Comparison of ENCODE assay signal across 41 cellular contexts in genomic region chr4:154630307-154630706, GRCh38. TPM values are rescaled to one million over a fixed set of nuclear protein-coding genes. Genes with fewer than 3 reads are reported as not detected.
"Had no signal": no experiment of that assay in that cellular context is flagged by ENCODE, and none has a peak within 500 bp of the region (broad histone marks: within the 10 kb centered on the region; RNA-seq: fewer than 3 reads in every experiment).

No MANE protein-coding gene starts in this region.

- H3K27me3 ChIP-seq: ascending aorta had no signal

- H3K36me3 ChIP-seq: adrenal gland, ascending aorta, brain microvascular endothelial cell, breast epithelium, cardiac muscle cell had no signal

- H3K4me1 Mint-ChIP-seq: activated naive CD4-positive, alpha-beta T cell treated with anti-CD3 and anti-CD28 coated beads, Interleukin-2, amount 10 ng/mL, durations not matched to agents 7 days and 5 days; activated naive CD4-positive, alpha-beta T cell treated with anti-CD3 and anti-CD28 coated beads, Interleukin-2, amount 50 U/mL, for 24 hours; activated naive CD8-positive, alpha-beta T cell treated with anti-CD3 and anti-CD28 coated beads for 36 hours; activated naive CD8-positive, alpha-beta T cell treated with anti-CD3 and anti-CD28 coated beads, Interleukin-2, amount 10 ng/mL, durations not matched to agents 7 days and 5 days; activated naive CD8-positive, alpha-beta T cell treated with anti-CD3 and anti-CD28 coated beads, Interleukin-2, amount 50 U/mL, for 24 hours; activated T-helper 17 cell treated with anti-CD3 and anti-CD28 coated beads, Interleukin-2, amount 50 U/mL, for 72 hours; brain; central memory CD8-positive, alpha-beta T cell had no signal

- H3K4me1 ChIP-seq: breast epithelium had no signal

- ATAC-seq: activated naive CD4-positive, alpha-beta T cell treated with anti-CD3 and anti-CD28 coated beads, Interleukin-2, amount 50 U/mL, for 72 hours; activated naive CD8-positive, alpha-beta T cell treated with anti-CD3 and anti-CD28 coated beads, Interleukin-2, amount 50 U/mL, for 24 hours; activated T-cell treated with anti-CD3 and anti-CD28 coated beads, Interleukin-2, amount 50 U/mL, for 4 hours; activated T-cell treated with anti-CD3 and anti-CD28 coated beads, Interleukin-2, amount 50 U/mL, for 72 hours; activated T-helper 17 cell treated with anti-CD3 and anti-CD28 coated beads, Interleukin-2, amount 50 U/mL, for 72 hours; body of pancreas had no signal

- DNase-seq: activated effector memory CD4-positive, alpha-beta T cell treated with anti-CD3 and anti-CD28 coated beads, Interleukin-2, amount 50 U/mL, for 16 hours; activated effector memory CD4-positive, alpha-beta T cell treated with Interleukin-2 at 50 U/mL for 16 hours; activated gamma-delta T cell; activated gamma-delta T cell treated with Interleukin-2 at 50 U/mL for 16 hours; activated naive CD4-positive, alpha-beta T cell; activated naive CD4-positive, alpha-beta T cell treated with anti-CD3 and anti-CD28 coated beads for 36 hours; activated naive CD4-positive, alpha-beta T cell treated with anti-CD3 and anti-CD28 coated beads, Interleukin-2, amount 10 ng/mL, durations not matched to agents 7 days and 5 days; activated naive CD4-positive, alpha-beta T cell treated with anti-CD3 and anti-CD28 coated beads, Interleukin-2, amount 50 U/mL, for 16 hours; activated naive CD4-positive, alpha-beta T cell treated with Interleukin-2 at 50 U/mL for 16 hours; activated naive CD8-positive, alpha-beta T cell treated with anti-CD3 and anti-CD28 coated beads for 36 hours; activated naive CD8-positive, alpha-beta T cell treated with anti-CD3 and anti-CD28 coated beads, Interleukin-2, amount 10 ng/mL, durations not matched to agents 7 days and 5 days; activated naive CD8-positive, alpha-beta T cell treated with anti-CD3 and anti-CD28 coated beads, Interleukin-2, amount 50 U/mL, for 24 hours; activated T-cell treated with anti-CD3 and anti-CD28 coated beads, Interleukin-2, amount 50 U/mL, for 1 hour; activated T-cell treated with anti-CD3 and anti-CD28 coated beads, Interleukin-2, amount 50 U/mL, for 24 hours; activated T-cell treated with anti-CD3 and anti-CD28 coated beads, Interleukin-2, amount 50 U/mL, for 4 hours; activated T-cell treated with anti-CD3 and anti-CD28 coated beads, Interleukin-2, amount 50 U/mL, for 48 hours; activated T-cell treated with anti-CD3 and anti-CD28 coated beads, Interleukin-2, amount 50 U/mL, for 72 hours; adrenal gland; amniotic stem cell; amygdala; anterior cingulate cortex; aorta; body of pancreas; brain microvascular endothelial cell; caudate nucleus; central memory CD4-positive, alpha-beta T cell; cerebellar nuclear complex had no signal

- H3K9me3 Mint-ChIP-seq: activated naive CD4-positive, alpha-beta T cell treated with anti-CD3 and anti-CD28 coated beads for 36 hours; activated naive CD4-positive, alpha-beta T cell treated with anti-CD3 and anti-CD28 coated beads, Interleukin-2, amount 10 ng/mL, durations not matched to agents 7 days and 5 days; activated naive CD4-positive, alpha-beta T cell treated with anti-CD3 and anti-CD28 coated beads, Interleukin-2, amount 50 U/mL, for 24 hours; activated naive CD4-positive, alpha-beta T cell treated with anti-CD3 and anti-CD28 coated beads, Interleukin-2, amount 50 U/mL, for 72 hours; activated naive CD8-positive, alpha-beta T cell treated with anti-CD3 and anti-CD28 coated beads for 36 hours; activated naive CD8-positive, alpha-beta T cell treated with anti-CD3 and anti-CD28 coated beads, Interleukin-2, amount 10 ng/mL, durations not matched to agents 7 days and 5 days; activated naive CD8-positive, alpha-beta T cell treated with anti-CD3 and anti-CD28 coated beads, Interleukin-2, amount 50 U/mL, for 24 hours; activated T-cell treated with anti-CD3 and anti-CD28 coated beads, Interleukin-2, amount 50 U/mL, for 24 hours; activated T-cell treated with anti-CD3 and anti-CD28 coated beads, Interleukin-2, amount 50 U/mL, for 4 hours; activated T-cell treated with anti-CD3 and anti-CD28 coated beads, Interleukin-2, amount 50 U/mL, for 72 hours; activated T-helper 1 cell treated with anti-CD3 and anti-CD28 coated beads, Interleukin-12 subunit alpha, Interleukin-12 subunit beta, Interleukin-2, Interleukin-4 antibody, amounts not matched to agents 30 ng/mL and 10 ng/mL and 1 ng/mL, durations not matched to agents 14 hours and 24 hours and 36 hours; activated T-helper 17 cell treated with anti-CD3 and anti-CD28 coated beads, Interleukin-2, amount 50 U/mL, for 72 hours; activated T-helper 2 cell treated with anti-CD3 and anti-CD28 coated beads, Interferon-gamma antibody, Interleukin-2, Interleukin-4, amounts not matched to agents 10 μg/mL and 5 μg/mL and 100 μg/mL, durations not matched to agents 14 hours and 24 hours and 36 hours; brain; central memory CD8-positive, alpha-beta T cell had no signal

- H3K27ac ChIP-seq: adrenal gland, ascending aorta, body of pancreas, brain microvascular endothelial cell, breast epithelium, cardiac muscle cell had no signal

- H3K9me3 ChIP-seq: adrenal gland, ascending aorta, body of pancreas, breast epithelium had no signal

- H3K36me3 Mint-ChIP-seq: activated naive CD4-positive, alpha-beta T cell treated with anti-CD3 and anti-CD28 coated beads, Interleukin-2, amount 10 ng/mL, durations not matched to agents 7 days and 5 days; activated naive CD4-positive, alpha-beta T cell treated with anti-CD3 and anti-CD28 coated beads, Interleukin-2, amount 50 U/mL, for 24 hours; activated naive CD4-positive, alpha-beta T cell treated with anti-CD3 and anti-CD28 coated beads, Interleukin-2, amount 50 U/mL, for 72 hours; activated naive CD8-positive, alpha-beta T cell; activated naive CD8-positive, alpha-beta T cell treated with anti-CD3 and anti-CD28 coated beads for 36 hours; activated naive CD8-positive, alpha-beta T cell treated with anti-CD3 and anti-CD28 coated beads, Interleukin-2, amount 10 ng/mL, durations not matched to agents 7 days and 5 days; brain had no signal

- H3K4me3 Mint-ChIP-seq: activated naive CD4-positive, alpha-beta T cell treated with anti-CD3 and anti-CD28 coated beads for 36 hours; activated naive CD4-positive, alpha-beta T cell treated with anti-CD3 and anti-CD28 coated beads, Interleukin-2, amount 10 ng/mL, durations not matched to agents 7 days and 5 days; activated naive CD4-positive, alpha-beta T cell treated with anti-CD3 and anti-CD28 coated beads, Interleukin-2, amount 50 U/mL, for 24 hours; activated naive CD8-positive, alpha-beta T cell; activated naive CD8-positive, alpha-beta T cell treated with anti-CD3 and anti-CD28 coated beads for 36 hours; activated naive CD8-positive, alpha-beta T cell treated with anti-CD3 and anti-CD28 coated beads, Interleukin-2, amount 10 ng/mL, durations not matched to agents 7 days and 5 days; activated naive CD8-positive, alpha-beta T cell treated with anti-CD3 and anti-CD28 coated beads, Interleukin-2, amount 50 U/mL, for 24 hours; activated T-cell treated with anti-CD3 and anti-CD28 coated beads, Interleukin-2, amount 50 U/mL, for 24 hours; activated T-cell treated with anti-CD3 and anti-CD28 coated beads, Interleukin-2, amount 50 U/mL, for 4 hours; activated T-cell treated with anti-CD3 and anti-CD28 coated beads, Interleukin-2, amount 50 U/mL, for 72 hours; activated T-helper 1 cell treated with anti-CD3 and anti-CD28 coated beads, Interleukin-12 subunit alpha, Interleukin-12 subunit beta, Interleukin-2, Interleukin-4 antibody, amounts not matched to agents 30 ng/mL and 10 ng/mL and 1 ng/mL, durations not matched to agents 14 hours and 24 hours and 36 hours; activated T-helper 17 cell treated with anti-CD3 and anti-CD28 coated beads, Interleukin-2, amount 50 U/mL, for 72 hours; brain; central memory CD8-positive, alpha-beta T cell had no signal

- H3K4me3 ChIP-seq: adrenal gland, ascending aorta, body of pancreas, breast epithelium, cardiac muscle cell had no signal

- H3K27ac Mint-ChIP-seq: activated naive CD4-positive, alpha-beta T cell treated with anti-CD3 and anti-CD28 coated beads for 36 hours; activated naive CD4-positive, alpha-beta T cell treated with anti-CD3 and anti-CD28 coated beads, Interleukin-2, amount 10 ng/mL, durations not matched to agents 7 days and 5 days; activated naive CD4-positive, alpha-beta T cell treated with anti-CD3 and anti-CD28 coated beads, Interleukin-2, amount 50 U/mL, for 24 hours; activated naive CD4-positive, alpha-beta T cell treated with anti-CD3 and anti-CD28 coated beads, Interleukin-2, amount 50 U/mL, for 72 hours; activated naive CD8-positive, alpha-beta T cell; activated naive CD8-positive, alpha-beta T cell treated with anti-CD3 and anti-CD28 coated beads for 36 hours; activated naive CD8-positive, alpha-beta T cell treated with anti-CD3 and anti-CD28 coated beads, Interleukin-2, amount 10 ng/mL, durations not matched to agents 7 days and 5 days; activated naive CD8-positive, alpha-beta T cell treated with anti-CD3 and anti-CD28 coated beads, Interleukin-2, amount 50 U/mL, for 24 hours; activated T-cell treated with anti-CD3 and anti-CD28 coated beads, Interleukin-2, amount 50 U/mL, for 24 hours; activated T-cell treated with anti-CD3 and anti-CD28 coated beads, Interleukin-2, amount 50 U/mL, for 72 hours; activated T-helper 1 cell treated with anti-CD3 and anti-CD28 coated beads, Interleukin-12 subunit alpha, Interleukin-12 subunit beta, Interleukin-2, Interleukin-4 antibody, amounts not matched to agents 30 ng/mL and 10 ng/mL and 1 ng/mL, durations not matched to agents 14 hours and 24 hours and 36 hours; activated T-helper 17 cell treated with anti-CD3 and anti-CD28 coated beads, Interleukin-2, amount 50 U/mL, for 72 hours; activated T-helper 2 cell treated with anti-CD3 and anti-CD28 coated beads, Interferon-gamma antibody, Interleukin-2, Interleukin-4, amounts not matched to agents 10 μg/mL and 5 μg/mL and 100 μg/mL, durations not matched to agents 14 hours and 24 hours and 36 hours; brain had no signal

RNA-seq across cellular contexts. Expression of gene FGG, which starts 17.9 kb away (rescaled TPM):
- total RNA-seq: activated naive CD4-positive, alpha-beta T cell treated with anti-CD3 and anti-CD28 coated beads for 36 hours; activated naive CD4-positive, alpha-beta T cell treated with anti-CD3 and anti-CD28 coated beads, Interleukin-2, amount 50 U/mL, for 72 hours; activated naive CD8-positive, alpha-beta T cell treated with anti-CD3 and anti-CD28 coated beads for 36 hours; activated naive CD8-positive, alpha-beta T cell treated with anti-CD3 and anti-CD28 coated beads, Interleukin-2, amount 10 ng/mL, durations not matched to agents 7 days and 5 days; activated T-cell treated with anti-CD3 and anti-CD28 coated beads, Interleukin-2, amount 50 U/mL, for 72 hours; activated T-helper 1 cell treated with anti-CD3 and anti-CD28 coated beads, Interleukin-12 subunit alpha, Interleukin-12 subunit beta, Interleukin-2, Interleukin-4 antibody, amounts not matched to agents 30 ng/mL and 10 ng/mL and 1 ng/mL, durations not matched to agents 14 hours and 24 hours and 36 hours; activated T-helper 17 cell treated with anti-CD3 and anti-CD28 coated beads, Interleukin-2, amount 50 U/mL, for 72 hours; activated T-helper 2 cell treated with anti-CD3 and anti-CD28 coated beads, Interferon-gamma antibody, Interleukin-2, Interleukin-4, amounts not matched to agents 10 μg/mL and 5 μg/mL and 100 μg/mL, durations not matched to agents 14 hours and 24 hours and 36 hours; astrocyte; body of pancreas; cardiac muscle cell; cardiac septum had no signal

RNA-seq across cellular contexts. Expression of gene FGA, which starts 39.8 kb away (rescaled TPM):
- total RNA-seq: activated naive CD4-positive, alpha-beta T cell treated with anti-CD3 and anti-CD28 coated beads for 36 hours; activated naive CD4-positive, alpha-beta T cell treated with anti-CD3 and anti-CD28 coated beads, Interleukin-2, amount 50 U/mL, for 72 hours; activated naive CD8-positive, alpha-beta T cell treated with anti-CD3 and anti-CD28 coated beads for 36 hours; activated naive CD8-positive, alpha-beta T cell treated with anti-CD3 and anti-CD28 coated beads, Interleukin-2, amount 10 ng/mL, durations not matched to agents 7 days and 5 days; activated T-cell treated with anti-CD3 and anti-CD28 coated beads, Interleukin-2, amount 50 U/mL, for 72 hours; activated T-helper 1 cell treated with anti-CD3 and anti-CD28 coated beads, Interleukin-12 subunit alpha, Interleukin-12 subunit beta, Interleukin-2, Interleukin-4 antibody, amounts not matched to agents 30 ng/mL and 10 ng/mL and 1 ng/mL, durations not matched to agents 14 hours and 24 hours and 36 hours; activated T-helper 17 cell treated with anti-CD3 and anti-CD28 coated beads, Interleukin-2, amount 50 U/mL, for 72 hours; activated T-helper 2 cell treated with anti-CD3 and anti-CD28 coated beads, Interferon-gamma antibody, Interleukin-2, Interleukin-4, amounts not matched to agents 10 μg/mL and 5 μg/mL and 100 μg/mL, durations not matched to agents 14 hours and 24 hours and 36 hours; aorta; astrocyte; bronchial epithelial cell; cardiac muscle cell; cardiac septum had no signal
